ENCODE assay signal across 7 cellular contexts in genomic region chr4:182918044-182918607, GRCh38. TPM values are rescaled to one million over a fixed set of nuclear protein-coding genes. Genes with fewer than 3 reads are reported as not detected.
DNase-seq lines count a peak whose midpoint lies in the region; ATAC-seq and TF ChIP-seq lines count a peak whose summit lies in the region.

No MANE protein-coding gene starts in this region.

- CTCF ChIA-PET in Panc1 (lab: Charles Lee): no interaction called here

- no peaks in the 10 kb centered on the region for H3K36me3 ChIP-seq in Panc1 (ENCODE audit: control insufficient read depth, insufficient read depth, low read length)

- POLR2A ChIA-PET in Panc1 (lab: Charles Lee): no interaction called here

- no peaks in the 10 kb centered on the region; the same call in 1 of the 2 replicates for H3K4me1 ChIP-seq in Panc1 (ENCODE audit: control insufficient read depth, insufficient read depth, low read length)

- H3K9me3 ChIP-seq in Panc1 (ENCODE audit: control insufficient read depth, insufficient read depth, low read depth, low read length): no peaks in the 10 kb centered on the region

- no peaks in the 10 kb centered on the region for H3K27me3 ChIP-seq in Panc1 (ENCODE audit: control insufficient read depth, insufficient read depth, low read length)

- DNase-seq in Panc1 (ENCODE audit: low read depth, low spot score) (no peak), fibroblast of mammary gland (ENCODE audit: low read depth) (no peak), sciatic nerve (ENCODE audit: low spot score) (no peak), NCI-H1694 (lab: John Stamatoyannopoulos, UW) (no peak), NOMO-1 (lab: John Stamatoyannopoulos, UW; ENCODE audit: unreplicated experiment in 2 of 2) (no peak)

- ATAC-seq in GM18873 (IDR thresholded peaks at IDR 0.05; ENCODE audit: low FRiP score, unreplicated experiment) (peak; percentile 13), HG02623 (IDR thresholded peaks at IDR 0.05; ENCODE audit: unreplicated experiment) (peak; percentile 11), Panc1 (no peak), sciatic nerve (peak; percentile 2)

- in situ Hi-C loops in Panc1 (cut with HindIII; ENCODE audit: low pct_unique_long_range_greater_than_20kb, low sequenced_read_pairs): no loop called here

- intact Hi-C loops in Panc1 (cut with micrococcal nuclease; ENCODE audit: unreplicated experiment): no loop called here
- intact Hi-C loops in sciatic nerve (cut with DNase I): no loop called here

- TF ChIP-seq CTCF in Panc1 (IDR thresholded peaks at IDR 0.05) (no peak; the same call in 1 of the 2 replicates), fibroblast of mammary gland (conservative IDR thresholded peaks at IDR 0.05; ENCODE audit: control insufficient read depth, insufficient read depth, low read depth, low read length) (no peak)

- peak overlapping the region; percentile 77 for H3K27ac ChIP-seq in Panc1 (ENCODE audit: low read length)

- H3K4me3 ChIP-seq in Panc1 (ENCODE audit: low read depth in 2 of 2, low read length in 2 of 2) (peak overlapping the region; percentile 54 to 65), fibroblast of mammary gland (ENCODE audit: control insufficient read depth, low read depth, low read length) (peak overlapping the region; percentile 59)

- no TSS peak for BruUV-seq in Panc1 (replicated peaks; lab: Mats Ljungman, UMichigan)

RNA-seq across cellular contexts. Expression of gene DCTD, which starts 0.9 kb away (rescaled TPM):
- total RNA-seq in Panc1 (2021; ENCODE audit: unreplicated experiment) (77.0 TPM), sciatic nerve (85.2 TPM)
- polyA plus RNA-seq in Panc1 (2012; ENCODE audit: insufficient read length): 61.8 TPM
